9 cellular contexts compared by ENCODE assay signal in genomic region chr3:194738254-194739093, GRCh38. TPM values are rescaled to one million over a fixed set of nuclear protein-coding genes. Genes with fewer than 3 reads are reported as not detected.
DNase-seq lines count a peak whose midpoint lies in the region; ATAC-seq and TF ChIP-seq lines count a peak whose summit lies in the region.
"Had no signal": no experiment of that assay in that cellular context is flagged by ENCODE, and none has a peak within 500 bp of the region (broad histone marks: within the 10 kb centered on the region; RNA-seq: fewer than 3 reads in every experiment).

No MANE protein-coding gene starts in this region.

- intact Hi-C loops in psoas muscle (cut with DNase I): no loop called here

- peaks cover 17% of the 10 kb centered on the region for H3K4me1 ChIP-seq in psoas muscle

- TF ChIP-seq CTCF in fibroblast of the aortic adventitia (IDR thresholded peaks at IDR 0.05; ENCODE audit: insufficient read depth, low read length): no peak
- TF ChIP-seq CTCF in psoas muscle (IDR thresholded peaks at IDR 0.05): no peak

- WGBS in psoas muscle, 3 donors: 26 to 42% (median 27%) methylated on average over 6 of the region's 6 CpGs

- H3K27me3 ChIP-seq in psoas muscle (ENCODE audit: insufficient read depth in 3 of 3, low read length in 2 of 3): no peaks in the 10 kb centered on the region

- H3K27ac ChIP-seq in psoas muscle: no peak overlapping the region

- H3K4me3 ChIP-seq in fibroblast of the aortic adventitia (ENCODE audit: low read depth, low read length) (no peak overlapping the region), psoas muscle (no peak overlapping the region)

- peaks cover 4% of the 10 kb centered on the region for H3K9me3 ChIP-seq in psoas muscle

- DNase-seq in Daoy (ENCODE audit: low read depth): peak; percentile 75
- DNase-seq in RKO (ENCODE audit: low spot score): peak; percentile 71
- DNase-seq in fibroblast of the aortic adventitia (ENCODE audit: low read depth): peak; percentile 65
- peak; percentile 63 to 92 for DNase-seq in psoas muscle
- DNase-seq in NCI-H1930 (lab: John Stamatoyannopoulos, UW): no peak
- DNase-seq: activated CD8-positive, alpha-beta T cell treated with anti-CD3 and anti-CD28 coated beads, Interleukin-2, amount 10 ng/mL, durations not matched to agents 7 days and 5 days had no signal

- H3K36me3 ChIP-seq in psoas muscle (ENCODE audit: insufficient read depth in 1 of 2, low read depth in 1 of 2): no peaks in the 10 kb centered on the region

- peak; percentile 96 to 100 (median 99) for ATAC-seq in psoas muscle
- no peak for ATAC-seq in GM18520 (IDR thresholded peaks at IDR 0.05; ENCODE audit: unreplicated experiment)
- no peak for ATAC-seq in HG02973 (IDR thresholded peaks at IDR 0.05; ENCODE audit: unreplicated experiment)
- no peak for ATAC-seq in HG03432 (IDR thresholded peaks at IDR 0.05; ENCODE audit: unreplicated experiment)
- ATAC-seq: activated CD8-positive, alpha-beta T cell treated with anti-CD3 and anti-CD28 coated beads, Interleukin-2, amount 10 ng/mL, durations not matched to agents 7 days and 5 days had no signal

RNA-seq across cellular contexts. Expression of gene FAM43A, which starts 52.8 kb away (rescaled TPM):
- total RNA-seq in Daoy (2014; rRNA removed; shearing (Covaris generic)): 69.2 and 82.0 TPM in 2 replicates
- total RNA-seq in fibroblast of the aortic adventitia (ENCODE audit: low replicate concordance): 12.7 and 14.1 TPM in 2 replicates
- 1 to 10 TPM; 6.0 to 7.7 (median 6.9) TPM for total RNA-seq in psoas muscle
- 1 to 10 TPM; 4.1 to 6.9 (median 6.8) TPM for polyA plus RNA-seq in psoas muscle

Comparison
In these comparisons a context has a peak if more than half of its experiments do, and no peak if none do; other contexts are left out.
1. DNase-seq: peak in Daoy (single experiment), RKO (single experiment), fibroblast of the aortic adventitia (single experiment) and psoas muscle (2 of 2); none in NCI-H1930 (0 of 2).
2. ATAC-seq: peak in psoas muscle (4 of 4); none in GM18520 (single experiment), HG02973 (single experiment) and HG03432 (single experiment).